2 cellular contexts compared by ENCODE assay signal in genomic region chr20:36084897-36085617, GRCh38.
TF ChIP-seq lines count a peak whose summit lies in the region.

No MANE protein-coding gene starts in this region.

TF ChIP-seq in SK-N-SH treated with all-trans-retinoic acid at 6 μM for 48 hours, 23 proteins besides CTCF, POLR2A, EP300 and RAD21 (continued from another document):
- TF ChIP-seq PATZ1 (CRISPR knock-in tag; IDR thresholded peaks at IDR 0.05; ENCODE audit: borderline replicate concordance) (no peak), CREB5 (CRISPR knock-in tag; IDR thresholded peaks at IDR 0.05; ENCODE audit: low read depth) (no peak), ISL1 (CRISPR knock-in tag; IDR thresholded peaks at IDR 0.05) (no peak)

TF ChIP-seq in SK-N-SH, 30 proteins besides CTCF, POLR2A, EP300 and RAD21 (continued from another document):
- no peak for TF ChIP-seq YY1 (IDR thresholded peaks at IDR 0.05; ENCODE audit: low read depth)
- no peak for TF ChIP-seq GABPA (IDR thresholded peaks at IDR 0.05; ENCODE audit: low read depth)
TF ChIP-seq in SK-N-SH: peak in this region for 0.
